ENCODE assay signal across 13 cellular contexts in the genomic region with DNA sequence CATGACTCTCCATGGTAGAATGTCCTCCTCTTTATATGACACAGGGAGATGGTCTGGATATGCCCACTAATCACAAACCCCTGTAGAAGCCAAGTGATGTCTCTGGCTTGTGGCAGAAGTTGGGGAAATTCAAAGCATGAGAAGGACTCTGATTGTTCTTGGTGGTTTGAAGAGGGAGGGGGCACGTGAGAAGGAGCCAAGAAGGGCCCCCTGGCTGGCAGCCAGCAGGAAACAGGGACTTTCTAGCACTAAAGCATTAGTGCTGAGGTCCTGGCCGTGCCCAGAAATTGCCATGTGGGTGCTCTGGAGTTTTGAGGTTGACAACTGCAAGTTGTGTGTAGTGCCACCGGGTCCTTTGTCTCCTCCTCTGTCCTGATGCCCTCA.
DNase-seq lines count a peak whose midpoint lies in the region; ATAC-seq and TF ChIP-seq lines count a peak whose summit lies in the region.
"Had no signal": no experiment of that assay in that cellular context is flagged by ENCODE, and none has a peak within 500 bp of the region (broad histone marks: within the 10 kb centered on the region; RNA-seq: fewer than 3 reads in every experiment).

No MANE protein-coding gene starts in this region.

- H3K4me1 Mint-ChIP-seq in CD4-positive, alpha-beta T cell (ENCODE audit: low read depth), result peaks cover 92% of the 10 kb centered on the region

- H3K9ac ChIP-seq in mesenchymal stem cell (ENCODE audit: low read length), result no peak overlapping the region

- no peaks in the 10 kb centered on the region for H3K27me3 Mint-ChIP-seq in CD4-positive, alpha-beta T cell
- H3K27me3 Mint-ChIP-seq: memory B cell had no signal

- intact Hi-C loops in CD4-positive, alpha-beta T cell (cut with DNase I, micrococcal nuclease), result no loop called here
- intact Hi-C loops in posterior vena cava (cut with DNase I), result loop anchor here in 1 of 2 donors (5.0 kb wide), 1 partner anchor 1135 kb away; no protein-coding TSS in a partner anchor

- peak overlapping the region; percentile 74 for H3K27ac Mint-ChIP-seq in CD4-positive, alpha-beta T cell
- H3K27ac Mint-ChIP-seq: memory B cell had no signal

- H3K4ac ChIP-seq in mesenchymal stem cell (ENCODE audit: low read depth in 1 of 2, low read length in 2 of 2), result no peak overlapping the region

- H3K23ac ChIP-seq in mesenchymal stem cell (ENCODE audit: low read length in 2 of 2), result no peak overlapping the region

- H3K9me3 Mint-ChIP-seq in CD4-positive, alpha-beta T cell, result no peaks in the 10 kb centered on the region
- H3K9me3 Mint-ChIP-seq: memory B cell had no signal

- H3K36me3 Mint-ChIP-seq in CD4-positive, alpha-beta T cell (ENCODE audit: low read depth), result no peaks in the 10 kb centered on the region
- H3K36me3 Mint-ChIP-seq: memory B cell had no signal

- peaks cover 9% of the 10 kb centered on the region for H3K4me1 ChIP-seq in mesenchymal stem cell (ENCODE audit: control insufficient read depth, insufficient read depth, low read depth, low read length)
- H3K4me1 ChIP-seq: adrenal gland, upper lobe of right lung had no signal

- no peak overlapping the region for H3K27ac ChIP-seq in CD4-positive, alpha-beta T cell (ENCODE audit: low read depth, low read length)
- H3K27ac ChIP-seq in mesenchymal stem cell (ENCODE audit: low read length, poor library complexity, severe bottlenecking), result no peak overlapping the region
- H3K27ac ChIP-seq: upper lobe of right lung had no signal

- H3K9me3 ChIP-seq in CD4-positive, alpha-beta T cell (ENCODE audit: control insufficient read depth, low read length), result no peaks in the 10 kb centered on the region
- no peaks in the 10 kb centered on the region for H3K9me3 ChIP-seq in mesenchymal stem cell (ENCODE audit: control insufficient read depth, low read length)
- H3K9me3 ChIP-seq: upper lobe of right lung had no signal

- H3K4me3 ChIP-seq in mesenchymal stem cell (ENCODE audit: insufficient read depth in 1 of 2, low read depth in 1 of 2, low read length in 2 of 2), result no peak overlapping the region
- H3K4me3 ChIP-seq: adrenal gland, skin epidermis, upper lobe of right lung had no signal

- H3K27me3 ChIP-seq in CD4-positive, alpha-beta T cell (ENCODE audit: control insufficient read depth, insufficient read depth, low read length), result no peaks in the 10 kb centered on the region
- no peaks in the 10 kb centered on the region for H3K27me3 ChIP-seq in mesenchymal stem cell (ENCODE audit: control insufficient read depth in 1 of 2, insufficient read depth in 1 of 2, low read length in 2 of 2)
- H3K27me3 ChIP-seq: adrenal gland, upper lobe of right lung had no signal

- DNase-seq in CD4-positive, alpha-beta T cell, result peak; percentile 23 to 61 (median 40)
- DNase-seq in M059J (ENCODE audit: low read depth) (peak; percentile 31), mesenchymal stem cell (no peak), NCI-H2227 (lab: John Stamatoyannopoulos, UW; ENCODE audit: unreplicated experiment) (no peak), posterior vena cava (ENCODE audit: low spot score) (no peak), superior temporal gyrus (ENCODE audit: extremely low spot score) (no peak)
- DNase-seq in activated effector memory CD4-positive, alpha-beta T cell treated with anti-CD3 and anti-CD28 coated beads, Interleukin-2, amount 50 U/mL, for 16 hours, result peak; percentile 76
- DNase-seq: NCI-H1930, upper lobe of right lung had no signal

- H3K79me1 ChIP-seq in mesenchymal stem cell (replicated peaks; ENCODE audit: low read length, poor library complexity, severe bottlenecking), result peaks cover 17% of the 10 kb centered on the region

- POLR2A ChIA-PET in CD4-positive, alpha-beta T cell (lab: Charles Lee), result interaction anchor here (1.0 to 1.3 kb wide), 3 partner anchors 9 to 33 kb away, joined by 3 to 6 read pairs (median 5); no protein-coding TSS in a partner anchor

- H2BK5ac ChIP-seq in mesenchymal stem cell (ENCODE audit: low read depth, low read length, poor library complexity, severe bottlenecking), result no peak overlapping the region

- H3K18ac ChIP-seq in mesenchymal stem cell (ENCODE audit: low read depth in 1 of 2, low read length in 2 of 2), result no peak overlapping the region

- no peak overlapping the region for H2AFZ ChIP-seq in mesenchymal stem cell (ENCODE audit: low read depth, low read length)

- H3K4me3 Mint-ChIP-seq in CD4-positive, alpha-beta T cell, result peak overlapping the region; percentile 42
- H3K4me3 Mint-ChIP-seq: memory B cell had no signal

- CTCF ChIA-PET in CD4-positive, alpha-beta T cell (lab: Charles Lee), result no interaction called here

- no peak overlapping the region for H4K91ac ChIP-seq in mesenchymal stem cell (ENCODE audit: low read length)

- no peak for TF ChIP-seq CTCF in CD4-positive, alpha-beta T cell (IDR thresholded peaks at IDR 0.05)

- H3K36me3 ChIP-seq in mesenchymal stem cell (ENCODE audit: control insufficient read depth in 1 of 2, insufficient read depth in 2 of 2, low read depth in 1 of 2, low read length in 2 of 2), result peaks cover 0 to 14% of the 10 kb centered on the region in 2 experiments
- H3K36me3 ChIP-seq: adrenal gland, upper lobe of right lung had no signal

- ATAC-seq in CD4-positive, alpha-beta T cell (ENCODE audit: poor library complexity), result peak; percentile 72
- ATAC-seq in HG02759 (IDR thresholded peaks at IDR 0.05; ENCODE audit: unreplicated experiment), result no peak
- ATAC-seq: upper lobe of right lung had no signal

- no peak overlapping the region for H2AK5ac ChIP-seq in mesenchymal stem cell (ENCODE audit: low read length, severe bottlenecking)

- 81% methylated on average over 3 of the region's 3 CpGs for WGBS in mesenchymal stem cell

- no peak overlapping the region for H4K8ac ChIP-seq in mesenchymal stem cell (ENCODE audit: low read length)

- peak overlapping the region; percentile 12 for H2BK15ac ChIP-seq in mesenchymal stem cell (ENCODE audit: low read depth, poor library complexity, severe bottlenecking)

- H2BK120ac ChIP-seq in mesenchymal stem cell (ENCODE audit: low read depth, low read length), result no peak overlapping the region

- H3K4me2 ChIP-seq in mesenchymal stem cell (ENCODE audit: low read length, poor library complexity, severe bottlenecking), result no peak overlapping the region

- H3K14ac ChIP-seq in mesenchymal stem cell (ENCODE audit: low read length in 2 of 2), result no peak overlapping the region

- H2BK12ac ChIP-seq in mesenchymal stem cell (ENCODE audit: low read length in 2 of 2), result no peak overlapping the region

Comparison
In these comparisons a context has a peak if more than half of its experiments do, and no peak if none do; other contexts are left out.
1. DNase-seq: peak in CD4-positive, alpha-beta T cell (10 of 10), M059J (single experiment) and activated effector memory CD4-positive, alpha-beta T cell treated with anti-CD3 and anti-CD28 coated beads, Interleukin-2, amount 50 U/mL, for 16 hours (single experiment); none in mesenchymal stem cell (single experiment), NCI-H2227 (single experiment), posterior vena cava (single experiment) and superior temporal gyrus (single experiment).